Comparison of ENCODE assay signal across 8 cellular contexts in the genomic region with DNA sequence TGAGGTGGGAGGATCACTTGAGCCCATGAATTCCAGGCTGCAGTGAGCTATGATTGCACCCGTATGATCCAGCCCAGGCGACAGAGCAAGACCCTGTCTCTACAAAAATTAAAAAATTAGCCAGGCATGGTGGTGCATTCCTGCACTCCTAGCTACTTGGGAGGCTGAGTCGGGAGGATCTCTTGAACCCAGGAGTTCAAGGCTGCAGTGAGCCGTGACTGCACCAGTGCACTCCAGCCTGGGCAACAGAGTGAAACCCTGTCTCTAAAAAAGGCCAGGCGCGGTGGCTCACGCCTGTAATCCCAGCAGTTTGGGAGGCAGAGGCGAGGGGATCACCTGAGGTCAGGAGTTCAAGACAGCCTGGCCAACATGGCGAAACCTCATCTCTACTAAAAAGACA. TPM values are rescaled to one million over a fixed set of nuclear protein-coding genes. Genes with fewer than 3 reads are reported as not detected.
DNase-seq lines count a peak whose midpoint lies in the region; ATAC-seq and TF ChIP-seq lines count a peak whose summit lies in the region.
"Not testable (repeated sequence)": the region's sequence is repeated elsewhere in the genome, so short reads cannot be mapped to it uniquely, and the experiment has no call there.

No MANE protein-coding gene starts in this region.

- not testable (repeated sequence) for H3K36me3 ChIP-seq in BLaER1, Peyer's patch, breast epithelium, gastroesophageal sphincter, right lobe of liver, prostate gland, stomach, upper lobe of right lung

- not testable (repeated sequence) for DNase-seq in Peyer's patch; breast epithelium (ENCODE audit: low spot score in 2 of 2); right lobe of liver; prostate gland (ENCODE audit: low spot score); stomach; upper lobe of right lung

- ATAC-seq in gastroesophageal sphincter, right lobe of liver, upper lobe of right lung: not testable (repeated sequence)

- H3K4me1 ChIP-seq in BLaER1 (peaks cover 58% of the 10 kb centered on the region), Peyer's patch (peaks cover 0 to 44% (median 5%) of the 10 kb centered on the region in 4 donors), breast epithelium (peaks cover 15 to 30% of the 10 kb centered on the region in 2 donors), gastroesophageal sphincter (peaks cover 9 to 87% (median 41%) of the 10 kb centered on the region in 3 donors), right lobe of liver (peaks cover 0 to 50% (median 24%) of the 10 kb centered on the region in 4 donors), prostate gland (replicated peaks) (peaks cover 17% of the 10 kb centered on the region), stomach (peaks cover 33 to 86% (median 61%) of the 10 kb centered on the region in 4 donors), upper lobe of right lung (peaks cover 39% of the 10 kb centered on the region)

- WGBS in gastroesophageal sphincter (ENCODE audit: low coverage in 1 of 2), 2 donors, result 58 to 72% methylated on average over 2 of the region's 9 CpGs
- 65% methylated on average over 4 of the region's 9 CpGs for WGBS in right lobe of liver (ENCODE audit: insufficient coverage, low coverage, low lambda C conversion rate, missing lambda C conversion rate)
- 89% methylated on average over 9 of the region's 9 CpGs for WGBS in prostate gland
- 80 to 91% (median 88%) methylated on average over 9 of the region's 9 CpGs for WGBS in stomach, 5 donors

- not testable (repeated sequence) for TF ChIP-seq EP300 in gastroesophageal sphincter (IDR thresholded peaks at IDR 0.05); stomach (IDR thresholded peaks at IDR 0.05)

- H3K4me2 ChIP-seq in BLaER1, result peak overlapping the region; percentile 56

- TF ChIP-seq POLR2A in Peyer's patch (IDR thresholded peaks at IDR 0.05); breast epithelium (IDR thresholded peaks at IDR 0.05); gastroesophageal sphincter (IDR thresholded peaks at IDR 0.05); right lobe of liver (IDR thresholded peaks at IDR 0.05); prostate gland (IDR thresholded peaks at IDR 0.05); stomach (IDR thresholded peaks at IDR 0.05): not testable (repeated sequence)

- H3K27ac ChIP-seq in BLaER1 (0 out of 2 replicates have a peak overlapping the region, but pooled peaks have one; percentile 30), Peyer's patch (peak overlapping the region; percentile 35 to 82 (median 68)), breast epithelium (peak overlapping the region; percentile 96 to 97), gastroesophageal sphincter (peak overlapping the region; percentile 72 to 94 (median 90)), right lobe of liver (peak overlapping the region; percentile 60 to 79 (median 68)), prostate gland (peak overlapping the region; percentile 86 to 87), stomach (peak overlapping the region; percentile 63 to 97 (median 84)), upper lobe of right lung (peak overlapping the region; percentile 86)

- H3K9me3 ChIP-seq in BLaER1, Peyer's patch, breast epithelium, gastroesophageal sphincter, right lobe of liver, prostate gland, stomach, upper lobe of right lung: not testable (repeated sequence)

- intact Hi-C loops in breast epithelium (cut with DNase I; ENCODE audit: low total_unique reads); prostate gland (cut with DNase I); stomach (cut with DNase I; ENCODE audit: low total_unique reads); upper lobe of right lung (cut with DNase I): not testable (repeated sequence)
- intact Hi-C loops in right lobe of liver (cut with DNase I), result loop anchor here in 1 of 2 donors (10.0 kb wide), 1 partner anchor 92 kb away; no protein-coding TSS in a partner anchor

- H3K27me3 ChIP-seq in BLaER1; Peyer's patch; breast epithelium; gastroesophageal sphincter; right lobe of liver; prostate gland (replicated peaks; ENCODE audit: insufficient read depth); stomach; upper lobe of right lung: not testable (repeated sequence)

- not testable (repeated sequence) for H3K9ac ChIP-seq in BLaER1

- TF ChIP-seq CTCF in Peyer's patch (IDR thresholded peaks at IDR 0.05); breast epithelium (IDR thresholded peaks at IDR 0.05); gastroesophageal sphincter (IDR thresholded peaks at IDR 0.05); right lobe of liver (IDR thresholded peaks at IDR 0.05); prostate gland (IDR thresholded peaks at IDR 0.05); stomach (IDR thresholded peaks at IDR 0.05); upper lobe of right lung (IDR thresholded peaks at IDR 0.05): not testable (repeated sequence)

- not testable (repeated sequence) for H3K4me3 ChIP-seq in BLaER1, Peyer's patch, gastroesophageal sphincter, right lobe of liver, prostate gland, stomach
- H3K4me3 ChIP-seq in breast epithelium (peak overlapping the region in 2 of 3 donors; percentile 39 to 59), upper lobe of right lung (peak overlapping the region; percentile 50)

- H4K20me1 ChIP-seq in BLaER1, result not testable (repeated sequence)

RNA-seq across cellular contexts. Expression of a gene that starts 23.4 kb away (rescaled TPM):
- total RNA-seq in Peyer's patch (100 to 1,000 TPM in 1 of 4 donors, 10 to 100 TPM in 3; 34.7 to 191 (median 64.9) TPM), breast epithelium (10 to 100 TPM; 48.9 to 97.8 (median 73.1) TPM), gastroesophageal sphincter (100 to 1,000 TPM; 125 to 285 (median 155) TPM), right lobe of liver (100 to 1,000 TPM in 4 of 6 experiments, 10 to 100 TPM in 2; 94.6 to 168 (median 120) TPM), prostate gland (100 to 1,000 TPM; 160 to 168 TPM), stomach (100 to 1,000 TPM in 2 of 5 donors, 10 to 100 TPM in 3; 32.3 to 251 (median 94.2) TPM), upper lobe of right lung (150 TPM)
- polyA plus RNA-seq in stomach, result 10 to 100 TPM; 16.7 to 61.5 (median 34.2) TPM

Comparison
In these comparisons a context has a peak if more than half of its experiments do, and no peak if none do; other contexts are left out.
1. H3K27ac ChIP-seq: peak in every context shown above with its lines; median percentile 96 in breast epithelium; 90 in gastroesophageal sphincter; 86 in prostate gland; 86 in upper lobe of right lung; 84 in stomach; 68 in Peyer's patch; 68 in right lobe of liver; 30 in BLaER1.